Comparison of ENCODE assay signal across 37 cellular contexts in genomic region chr10:129841071-129841470, GRCh38.
"Had no signal": no experiment of that assay in that cellular context is flagged by ENCODE, and none has a peak within 500 bp of the region (broad histone marks: within the 10 kb centered on the region; RNA-seq: fewer than 3 reads in every experiment).

No MANE protein-coding gene starts in this region.

- H3K27me3 Mint-ChIP-seq: activated CD4-positive, alpha-beta memory T cell treated with anti-CD3 and anti-CD28 coated beads, Interleukin-2, amount 10 ng/mL, durations not matched to agents 7 days and 5 days; activated CD4-positive, alpha-beta T cell treated with anti-CD3 and anti-CD28 coated beads for 36 hours; activated CD4-positive, alpha-beta T cell treated with anti-CD3 and anti-CD28 coated beads, Interleukin-2, amount 10 ng/mL, durations not matched to agents 7 days and 5 days; activated CD8-positive, alpha-beta memory T cell treated with anti-CD3 and anti-CD28 coated beads, Interleukin-2, amount 10 ng/mL, durations not matched to agents 7 days and 5 days; activated naive CD8-positive, alpha-beta T cell treated with anti-CD3 and anti-CD28 coated beads for 36 hours; activated T-helper 17 cell treated with anti-CD3 and anti-CD28 coated beads, Interleukin-2, amount 50 U/mL, for 72 hours had no signal

- H3K4me1 ChIP-seq: adrenal gland, body of pancreas, breast epithelium had no signal

- H3K27ac Mint-ChIP-seq: activated CD4-positive, alpha-beta memory T cell treated with anti-CD3 and anti-CD28 coated beads, Interleukin-2, amount 10 ng/mL, durations not matched to agents 7 days and 5 days; activated CD4-positive, alpha-beta T cell treated with anti-CD3 and anti-CD28 coated beads for 36 hours; activated CD4-positive, alpha-beta T cell treated with anti-CD3 and anti-CD28 coated beads, Interleukin-2, amount 10 ng/mL, durations not matched to agents 7 days and 5 days; activated CD8-positive, alpha-beta memory T cell treated with anti-CD3 and anti-CD28 coated beads, Interleukin-2, amount 10 ng/mL, durations not matched to agents 7 days and 5 days; activated CD8-positive, alpha-beta T cell treated with anti-CD3 and anti-CD28 coated beads, Interleukin-2, amount 10 ng/mL, durations not matched to agents 7 days and 5 days; activated naive CD4-positive, alpha-beta T cell treated with anti-CD3 and anti-CD28 coated beads for 36 hours; activated naive CD4-positive, alpha-beta T cell treated with anti-CD3 and anti-CD28 coated beads, Interleukin-2, amount 50 U/mL, for 72 hours; activated naive CD8-positive, alpha-beta T cell treated with anti-CD3 and anti-CD28 coated beads for 36 hours; activated T-cell treated with anti-CD3 and anti-CD28 coated beads, Interleukin-2, amount 50 U/mL, for 72 hours; activated T-helper 1 cell treated with anti-CD3 and anti-CD28 coated beads, Interleukin-12 subunit alpha, Interleukin-12 subunit beta, Interleukin-2, Interleukin-4 antibody, amounts not matched to agents 30 ng/mL and 10 ng/mL and 1 ng/mL, durations not matched to agents 14 hours and 24 hours and 36 hours; activated T-helper 17 cell treated with anti-CD3 and anti-CD28 coated beads, Interleukin-2, amount 50 U/mL, for 72 hours; T-helper 1 cell treated with Interleukin-12 subunit alpha and Interleukin-12 subunit beta and Interleukin-4 antibody, amounts not matched to agents 30 μg/mL and 1 μg/mL, for 36 hours; T-helper 2 cell treated with Interferon-gamma antibody and Interleukin-4, amounts not matched to agents 5 μg/mL and 100 μg/mL, for 36 hours; WTC11 had no signal

- H3K4me3 ChIP-seq: adrenal gland, body of pancreas, breast epithelium had no signal

- H3K36me3 ChIP-seq: adrenal gland, brain microvascular endothelial cell, WERI-Rb-1 had no signal

- H3K4me1 Mint-ChIP-seq: activated CD4-positive, alpha-beta memory T cell treated with anti-CD3 and anti-CD28 coated beads, Interleukin-2, amount 10 ng/mL, durations not matched to agents 7 days and 5 days; activated CD4-positive, alpha-beta T cell treated with anti-CD3 and anti-CD28 coated beads for 36 hours; activated CD4-positive, alpha-beta T cell treated with anti-CD3 and anti-CD28 coated beads, Interleukin-2, amount 10 ng/mL, durations not matched to agents 7 days and 5 days; activated CD8-positive, alpha-beta memory T cell treated with anti-CD3 and anti-CD28 coated beads, Interleukin-2, amount 10 ng/mL, durations not matched to agents 7 days and 5 days; activated naive CD8-positive, alpha-beta T cell treated with anti-CD3 and anti-CD28 coated beads for 36 hours; activated T-helper 17 cell treated with anti-CD3 and anti-CD28 coated beads, Interleukin-2, amount 50 U/mL, for 72 hours had no signal

- H3K9me3 ChIP-seq: adrenal gland, body of pancreas had no signal

- H3K4me3 Mint-ChIP-seq: activated CD4-positive, alpha-beta memory T cell treated with anti-CD3 and anti-CD28 coated beads, Interleukin-2, amount 10 ng/mL, durations not matched to agents 7 days and 5 days; activated CD4-positive, alpha-beta T cell treated with anti-CD3 and anti-CD28 coated beads for 36 hours; activated CD4-positive, alpha-beta T cell treated with anti-CD3 and anti-CD28 coated beads, Interleukin-2, amount 10 ng/mL, durations not matched to agents 7 days and 5 days; activated CD8-positive, alpha-beta memory T cell treated with anti-CD3 and anti-CD28 coated beads, Interleukin-2, amount 10 ng/mL, durations not matched to agents 7 days and 5 days; activated CD8-positive, alpha-beta T cell treated with anti-CD3 and anti-CD28 coated beads, Interleukin-2, amount 10 ng/mL, durations not matched to agents 7 days and 5 days; activated naive CD4-positive, alpha-beta T cell treated with anti-CD3 and anti-CD28 coated beads for 36 hours; activated naive CD8-positive, alpha-beta T cell treated with anti-CD3 and anti-CD28 coated beads for 36 hours; activated T-cell treated with anti-CD3 and anti-CD28 coated beads, Interleukin-2, amount 50 U/mL, for 4 hours; activated T-cell treated with anti-CD3 and anti-CD28 coated beads, Interleukin-2, amount 50 U/mL, for 72 hours; activated T-helper 1 cell treated with anti-CD3 and anti-CD28 coated beads, Interleukin-12 subunit alpha, Interleukin-12 subunit beta, Interleukin-2, Interleukin-4 antibody, amounts not matched to agents 30 ng/mL and 10 ng/mL and 1 ng/mL, durations not matched to agents 14 hours and 24 hours and 36 hours; activated T-helper 17 cell treated with anti-CD3 and anti-CD28 coated beads, Interleukin-2, amount 50 U/mL, for 72 hours; T-helper 1 cell treated with Interleukin-12 subunit alpha and Interleukin-12 subunit beta and Interleukin-4 antibody, amounts not matched to agents 30 μg/mL and 1 μg/mL, for 36 hours; T-helper 2 cell treated with Interferon-gamma antibody and Interleukin-4, amounts not matched to agents 5 μg/mL and 100 μg/mL, for 36 hours; WTC11 had no signal

- H3K9me3 Mint-ChIP-seq: activated CD4-positive, alpha-beta memory T cell treated with anti-CD3 and anti-CD28 coated beads, Interleukin-2, amount 10 ng/mL, durations not matched to agents 7 days and 5 days; activated CD4-positive, alpha-beta T cell treated with anti-CD3 and anti-CD28 coated beads, Interleukin-2, amount 10 ng/mL, durations not matched to agents 7 days and 5 days; activated naive CD4-positive, alpha-beta T cell treated with anti-CD3 and anti-CD28 coated beads for 36 hours; activated naive CD4-positive, alpha-beta T cell treated with anti-CD3 and anti-CD28 coated beads, Interleukin-2, amount 50 U/mL, for 72 hours; activated naive CD8-positive, alpha-beta T cell treated with anti-CD3 and anti-CD28 coated beads for 36 hours; activated T-cell treated with anti-CD3 and anti-CD28 coated beads, Interleukin-2, amount 50 U/mL, for 4 hours; activated T-cell treated with anti-CD3 and anti-CD28 coated beads, Interleukin-2, amount 50 U/mL, for 72 hours; activated T-helper 1 cell treated with anti-CD3 and anti-CD28 coated beads, Interleukin-12 subunit alpha, Interleukin-12 subunit beta, Interleukin-2, Interleukin-4 antibody, amounts not matched to agents 30 ng/mL and 10 ng/mL and 1 ng/mL, durations not matched to agents 14 hours and 24 hours and 36 hours; activated T-helper 17 cell treated with anti-CD3 and anti-CD28 coated beads, Interleukin-2, amount 50 U/mL, for 72 hours; T-helper 1 cell treated with Interleukin-12 subunit alpha and Interleukin-12 subunit beta and Interleukin-4 antibody, amounts not matched to agents 30 μg/mL and 1 μg/mL, for 36 hours; T-helper 2 cell treated with Interferon-gamma antibody and Interleukin-4, amounts not matched to agents 5 μg/mL and 100 μg/mL, for 36 hours; WTC11 had no signal

- H3K27ac ChIP-seq: adrenal gland, body of pancreas, brain microvascular endothelial cell, breast epithelium, WERI-Rb-1 had no signal

- H3K36me3 Mint-ChIP-seq: activated CD8-positive, alpha-beta memory T cell treated with anti-CD3 and anti-CD28 coated beads, Interleukin-2, amount 10 ng/mL, durations not matched to agents 7 days and 5 days; activated naive CD4-positive, alpha-beta T cell treated with anti-CD3 and anti-CD28 coated beads, Interleukin-2, amount 50 U/mL, for 72 hours; activated naive CD8-positive, alpha-beta T cell treated with anti-CD3 and anti-CD28 coated beads for 36 hours; WTC11 had no signal

- DNase-seq: activated CD4-positive, alpha-beta memory T cell treated with anti-CD3 and anti-CD28 coated beads, Interleukin-2, amount 10 ng/mL, durations not matched to agents 7 days and 5 days; activated CD4-positive, alpha-beta T cell treated with anti-CD3 and anti-CD28 coated beads for 1 hour; activated CD4-positive, alpha-beta T cell treated with anti-CD3 and anti-CD28 coated beads for 36 hours; activated CD4-positive, alpha-beta T cell treated with anti-CD3 and anti-CD28 coated beads for 48 hours; activated CD4-positive, alpha-beta T cell treated with anti-CD3 and anti-CD28 coated beads, Interleukin-2, amount 10 ng/mL, durations not matched to agents 7 days and 5 days; activated CD4-positive, alpha-beta T cell treated with anti-CD3 and anti-CD28 coated beads, Interleukin-2, amount 50 U/mL, for 48 hours; activated CD4-positive, CD25-positive, alpha-beta regulatory T cell; activated CD8-positive, alpha-beta memory T cell treated with anti-CD3 and anti-CD28 coated beads for 24 hours; activated CD8-positive, alpha-beta memory T cell treated with anti-CD3 and anti-CD28 coated beads, Interleukin-2, amount 10 ng/mL, durations not matched to agents 7 days and 5 days; activated CD8-positive, alpha-beta memory T cell treated with anti-CD3 and anti-CD28 coated beads, Interleukin-2, amount 50 U/mL, for 48 hours; activated CD8-positive, alpha-beta T cell treated with anti-CD3 and anti-CD28 coated beads, Interleukin-2, amount 10 ng/mL, durations not matched to agents 7 days and 5 days; activated effector memory CD4-positive, alpha-beta T cell treated with anti-CD3 and anti-CD28 coated beads, Interleukin-2, amount 50 U/mL, for 16 hours; activated gamma-delta T cell treated with Interleukin-2 at 50 U/mL for 16 hours; activated naive CD4-positive, alpha-beta T cell; activated naive CD4-positive, alpha-beta T cell treated with anti-CD3 and anti-CD28 coated beads for 36 hours; activated naive CD4-positive, alpha-beta T cell treated with anti-CD3 and anti-CD28 coated beads, Interleukin-2, amount 50 U/mL, for 16 hours; activated naive CD8-positive, alpha-beta T cell treated with anti-CD3 and anti-CD28 coated beads for 36 hours; activated T-cell treated with anti-CD3 and anti-CD28 coated beads, Interleukin-2, amount 50 U/mL, for 4 hours; activated T-cell treated with anti-CD3 and anti-CD28 coated beads, Interleukin-2, amount 50 U/mL, for 72 hours; adrenal gland; amniotic stem cell; aorta; body of pancreas; brain microvascular endothelial cell; caudate nucleus; SW 1271; T-helper 1 cell; T-helper 2 cell; T-helper 9 cell; WERI-Rb-1 had no signal

- H3K27me3 ChIP-seq: adrenal gland, body of pancreas, brain microvascular endothelial cell, breast epithelium had no signal
